In the genomic region with DNA sequence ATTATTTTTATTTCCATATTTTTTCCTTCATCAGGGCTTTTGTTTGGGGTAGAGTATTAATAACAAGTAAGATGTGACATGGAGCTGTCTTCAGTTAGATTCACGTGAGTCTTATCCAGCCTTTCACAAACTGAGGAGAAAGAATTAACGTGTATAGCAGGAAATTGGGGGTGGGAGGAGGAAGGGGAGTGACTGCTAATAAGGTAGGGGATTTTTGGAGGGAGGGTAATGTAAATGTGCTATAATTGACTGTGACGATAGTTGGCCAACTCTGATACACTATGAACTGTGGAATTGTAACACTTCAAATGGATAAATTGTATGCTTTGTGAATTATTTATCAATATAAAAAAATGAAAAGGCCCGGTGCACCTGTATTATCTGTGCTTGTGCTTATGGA, we compare ENCODE assay signal across 15 cellular contexts.
"Had no signal": no experiment of that assay in that cellular context is flagged by ENCODE, and none has a peak within 500 bp of the region (broad histone marks: within the 10 kb centered on the region; RNA-seq: fewer than 3 reads in every experiment).

No MANE protein-coding gene starts in this region.

- H3K4me1 Mint-ChIP-seq: immature natural killer cell, naive B cell had no signal

- H3K4me3 Mint-ChIP-seq: immature natural killer cell, naive B cell had no signal

- DNase-seq: activated CD4-positive, alpha-beta T cell treated with anti-CD3 and anti-CD28 coated beads, Interleukin-2, amount 50 U/mL, for 1 hour; activated naive CD4-positive, alpha-beta T cell treated with anti-CD3 and anti-CD28 coated beads, Interleukin-2, amount 50 U/mL, for 16 hours; activated T-cell treated with anti-CD3 and anti-CD28 coated beads for 4 hours; amniotic stem cell; dermis blood vessel endothelial cell; effector memory CD4-positive, alpha-beta T cell; esophagus squamous epithelium; immature natural killer cell; kidney glomerular epithelial cell; left ventricle myocardium inferior; mammary epithelial cell; naive B cell; stomach; T-helper 9 cell; trophoblast cell had no signal

- H3K27ac Mint-ChIP-seq: immature natural killer cell, naive B cell had no signal

- H3K27me3 Mint-ChIP-seq: naive B cell had no signal

- H3K9me3 Mint-ChIP-seq: immature natural killer cell, naive B cell had no signal
